16 cellular contexts compared by ENCODE assay signal in genomic region chr7:150959739-150960734, GRCh38. TPM values are rescaled to one million over a fixed set of nuclear protein-coding genes. Genes with fewer than 3 reads are reported as not detected.
DNase-seq lines count a peak whose midpoint lies in the region; ATAC-seq and TF ChIP-seq lines count a peak whose summit lies in the region.
"Had no signal": no experiment of that assay in that cellular context is flagged by ENCODE, and none has a peak within 500 bp of the region (broad histone marks: within the 10 kb centered on the region; RNA-seq: fewer than 3 reads in every experiment).

No MANE protein-coding gene starts in this region.

- ATAC-seq in stimulated activated naive CD8-positive, alpha-beta T cell treated with anti-CD3 and anti-CD28 coated beads, Interleukin-15, amount 100 ng/mL, for 72 hours: peak; percentile 23
- no peak for ATAC-seq in stimulated activated naive CD8-positive, alpha-beta T cell treated with anti-CD3 and anti-CD28 coated beads, Interleukin-15, Interleukin-2, amounts not matched to agents 100 U/mL and 50 U/mL, for 24 hours
- no peak for ATAC-seq in GM18909 (IDR thresholded peaks at IDR 0.05; ENCODE audit: poor library complexity, unreplicated experiment)
- no peak for ATAC-seq in GM21528 (IDR thresholded peaks at IDR 0.05; ENCODE audit: low FRiP score, unreplicated experiment)
- ATAC-seq: lower lobe of right lung had no signal

- intact Hi-C loops in activated CD4-positive, alpha-beta memory T cell treated with anti-CD3 and anti-CD28 coated beads for 36 hours (cut with micrococcal nuclease): loop anchor here (5.0 kb wide), 1 partner anchor 152 kb away; no protein-coding TSS in a partner anchor
- intact Hi-C loops in left ventricle myocardium inferior (cut with micrococcal nuclease) (no loop called here), uterus (cut with DNase I; ENCODE audit: low total_unique reads) (no loop called here)

- no peaks in the 10 kb centered on the region for H3K9me3 ChIP-seq in left ventricle myocardium inferior (replicated peaks)
- H3K9me3 ChIP-seq in uterus: no peaks in the 10 kb centered on the region
- H3K9me3 ChIP-seq: lower lobe of right lung, tibial artery had no signal

- no peak for TF ChIP-seq POLR2A in uterus (IDR thresholded peaks at IDR 0.05)

- H3K36me3 ChIP-seq in left ventricle myocardium inferior (no peaks in the 10 kb centered on the region), uterus (no peaks in the 10 kb centered on the region)
- H3K36me3 ChIP-seq: lower lobe of right lung, tibial artery had no signal

- TF ChIP-seq CTCF in left ventricle myocardium inferior (IDR thresholded peaks at IDR 0.05; ENCODE audit: borderline replicate concordance) (no peak), uterus (IDR thresholded peaks at IDR 0.05) (no peak)

- H3K27ac ChIP-seq in left ventricle myocardium inferior (replicated peaks) (peak overlapping the region; percentile 96), uterus (peak overlapping the region; percentile 68 to 79)
- H3K27ac ChIP-seq: lower lobe of right lung, PC-9, tibial artery had no signal

- H3K9me3 Mint-ChIP-seq in stimulated activated naive CD8-positive, alpha-beta T cell treated with anti-CD3 and anti-CD28 coated beads, Interleukin-15, amount 100 ng/mL, for 72 hours: no peaks in the 10 kb centered on the region
- H3K9me3 Mint-ChIP-seq in activated CD4-positive, alpha-beta memory T cell treated with anti-CD3 and anti-CD28 coated beads for 36 hours: no peaks in the 10 kb centered on the region

- peaks cover 71% of the 10 kb centered on the region for H3K27me3 Mint-ChIP-seq in stimulated activated naive CD8-positive, alpha-beta T cell treated with anti-CD3 and anti-CD28 coated beads, Interleukin-15, amount 100 ng/mL, for 72 hours
- peaks cover 31% of the 10 kb centered on the region for H3K27me3 Mint-ChIP-seq in activated CD4-positive, alpha-beta memory T cell treated with anti-CD3 and anti-CD28 coated beads for 36 hours

- DNase-seq in stimulated activated naive CD8-positive, alpha-beta T cell treated with anti-CD3 and anti-CD28 coated beads, Interleukin-15, amount 100 ng/mL, for 72 hours: no peak
- no peak for DNase-seq in stimulated activated naive CD8-positive, alpha-beta T cell treated with anti-CD3 and anti-CD28 coated beads, Interleukin-15, Interleukin-2, amounts not matched to agents 100 U/mL and 50 U/mL, for 24 hours
- peak; percentile 54 for DNase-seq in activated CD4-positive, alpha-beta memory T cell treated with anti-CD3 and anti-CD28 coated beads for 36 hours
- DNase-seq in left ventricle myocardium inferior: no peak
- DNase-seq in uterus: no peak
- no peak for DNase-seq in iPS-NIHi11 (ENCODE audit: low spot score)
- DNase-seq: activated T-cell treated with anti-CD3 and anti-CD28 coated beads, Interleukin-2, amount 50 U/mL, for 1 hour; dermis blood vessel endothelial cell; KG1; lower lobe of right lung; NCI-H187; NCI-H510A; PC-9; tibial artery had no signal

- H3K27me3 ChIP-seq in left ventricle myocardium inferior (ENCODE audit: low read depth) (peaks cover 87% of the 10 kb centered on the region), uterus (no peaks in the 10 kb centered on the region)

- no peak overlapping the region for H3K4me3 ChIP-seq in left ventricle myocardium inferior
- H3K4me3 ChIP-seq in uterus: no peak overlapping the region
- H3K4me3 ChIP-seq: lower lobe of right lung, PC-9, tibial artery had no signal

- H3K36me3 Mint-ChIP-seq in activated CD4-positive, alpha-beta memory T cell treated with anti-CD3 and anti-CD28 coated beads for 36 hours: no peaks in the 10 kb centered on the region

- CTCF ChIA-PET in activated CD4-positive, alpha-beta memory T cell treated with anti-CD3 and anti-CD28 coated beads for 36 hours (lab: Charles Lee): interaction anchor here (0.7 to 10.7 kb wide), 7 partner anchors 25 to 83 kb away, joined by 3 to 108 read pairs (median 5); partner anchors contain the start of gene NOS3

- POLR2A ChIA-PET in activated CD4-positive, alpha-beta memory T cell treated with anti-CD3 and anti-CD28 coated beads for 36 hours (lab: Charles Lee): interaction anchor here (0.8 kb wide), 1 partner anchor 40 kb away, joined by 3 read pairs; no protein-coding TSS in a partner anchor

- H3K4me3 Mint-ChIP-seq in stimulated activated naive CD8-positive, alpha-beta T cell treated with anti-CD3 and anti-CD28 coated beads, Interleukin-15, amount 100 ng/mL, for 72 hours: no peak overlapping the region
- H3K4me3 Mint-ChIP-seq in activated CD4-positive, alpha-beta memory T cell treated with anti-CD3 and anti-CD28 coated beads for 36 hours: no peak overlapping the region

- H3K4me1 Mint-ChIP-seq in stimulated activated naive CD8-positive, alpha-beta T cell treated with anti-CD3 and anti-CD28 coated beads, Interleukin-15, amount 100 ng/mL, for 72 hours: peaks cover 42% of the 10 kb centered on the region
- H3K4me1 Mint-ChIP-seq in activated CD4-positive, alpha-beta memory T cell treated with anti-CD3 and anti-CD28 coated beads for 36 hours (ENCODE audit: low read depth): peaks cover 8% of the 10 kb centered on the region

- H3K27ac Mint-ChIP-seq in stimulated activated naive CD8-positive, alpha-beta T cell treated with anti-CD3 and anti-CD28 coated beads, Interleukin-15, amount 100 ng/mL, for 72 hours: no peak overlapping the region
- H3K27ac Mint-ChIP-seq in activated CD4-positive, alpha-beta memory T cell treated with anti-CD3 and anti-CD28 coated beads for 36 hours: no peak overlapping the region

- peaks cover 96% of the 10 kb centered on the region for H3K4me1 ChIP-seq in left ventricle myocardium inferior
- H3K4me1 ChIP-seq in uterus: peaks cover 0 to 13% of the 10 kb centered on the region in 2 donors

RNA-seq across cellular contexts. Expression of gene KCNH2, which starts 18.1 kb away (rescaled TPM):
- total RNA-seq in activated CD4-positive, alpha-beta memory T cell treated with anti-CD3 and anti-CD28 coated beads for 36 hours: under 1 TPM; 0.34 to 0.45 TPM
- total RNA-seq in left ventricle myocardium inferior (94.1 TPM), uterus (10 to 100 TPM in 3 of 4 donors, 1 to 10 TPM in 1; 9.1 to 51.0 (median 22.8) TPM)
- total RNA-seq: dermis blood vessel endothelial cell had no signal

RNA-seq across cellular contexts. Expression of gene NOS3, which starts 30.8 kb away (rescaled TPM):
- total RNA-seq in activated CD4-positive, alpha-beta memory T cell treated with anti-CD3 and anti-CD28 coated beads for 36 hours: 10 to 100 TPM; 10.4 to 13.2 TPM
- total RNA-seq in left ventricle myocardium inferior: 12.6 TPM
- 10 to 100 TPM in 2 of 4 donors, 1 to 10 TPM in 2; 6.6 to 50.1 (median 15.8) TPM for total RNA-seq in uterus

Comparison
In these comparisons a context has a peak if more than half of its experiments do, and no peak if none do; other contexts are left out.
1. RNA of gene KCNH2, which starts 18.1 kb away (total RNA-seq): 94.1 TPM in left ventricle myocardium inferior (single experiment) and 9.1 to 51.0 TPM in uterus; 0.34 to 0.45 TPM in activated CD4-positive, alpha-beta memory T cell treated with anti-CD3 and anti-CD28 coated beads for 36 hours; every median in the first group is over 4 times any median in the second.